ENCODE assay signal across 7 cellular contexts in the genomic region with DNA sequence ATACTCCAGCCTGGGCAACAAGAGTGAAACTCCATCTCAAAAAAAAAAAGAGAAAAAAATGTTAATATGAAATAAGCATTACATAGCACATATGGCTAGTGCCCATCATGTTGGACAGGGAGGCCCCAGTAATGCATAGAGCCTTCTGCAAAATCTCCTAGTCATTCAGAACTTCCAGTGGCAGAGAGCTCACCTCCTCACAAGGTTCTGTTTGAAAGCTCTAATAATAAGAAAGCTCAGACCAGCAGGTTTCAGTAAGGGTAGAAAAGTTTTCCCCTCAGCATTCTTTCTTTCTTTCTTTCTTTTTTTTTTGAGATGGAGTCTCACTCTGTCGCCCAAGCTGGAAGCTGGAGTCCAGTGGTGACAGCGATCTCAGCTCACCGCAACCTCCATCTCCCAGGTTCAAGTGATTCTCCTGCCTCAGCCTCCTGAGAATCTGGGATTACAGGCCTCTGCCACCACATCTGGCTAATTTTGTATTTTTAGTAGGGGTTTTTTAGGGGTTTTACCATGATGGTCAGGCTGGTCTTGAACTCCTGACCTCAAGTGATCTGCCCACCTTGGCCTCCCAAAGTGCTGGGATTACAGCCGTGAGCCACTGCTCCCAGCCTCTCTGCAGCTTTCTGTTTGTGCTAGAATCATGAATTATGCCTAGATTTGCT. TPM values are rescaled to one million over a fixed set of nuclear protein-coding genes. Genes with fewer than 3 reads are reported as not detected.
DNase-seq lines count a peak whose midpoint lies in the region; ATAC-seq, FAIRE-seq and TF ChIP-seq lines count a peak whose summit lies in the region.
"Not testable (repeated sequence)": the region's sequence is repeated elsewhere in the genome, so short reads cannot be mapped to it uniquely, and the experiment has no call there.

No MANE protein-coding gene starts in this region.

- H3K9me3 ChIP-seq in A549; Panc1 (ENCODE audit: control insufficient read depth, insufficient read depth, low read depth, low read length): not testable (repeated sequence)

- H3K27me3 ChIP-seq in Panc1 (ENCODE audit: control insufficient read depth, insufficient read depth, low read length): not testable (repeated sequence)

- peak overlapping the region; percentile 27 for H3K27ac Mint-ChIP-seq in MCF 10A (ENCODE audit: low read depth, unreplicated experiment)

- not testable (repeated sequence) for H3K36me3 Mint-ChIP-seq in MCF 10A (ENCODE audit: insufficient read depth, unreplicated experiment)

- peaks cover 20% of the 10 kb centered on the region for H3K4me1 Mint-ChIP-seq in MCF 10A (ENCODE audit: insufficient read depth, unreplicated experiment)

- H3K4me3 ChIP-seq in A549; GM12865 (ENCODE audit: low read depth, low read length); Panc1 (ENCODE audit: low read depth in 2 of 2, low read length in 2 of 2): not testable (repeated sequence)

- TF ChIP-seq POLR2A in A549 (IDR thresholded peaks at IDR 0.05; ENCODE audit: low read length): not testable (repeated sequence)

- intact Hi-C loops in Panc1 (cut with micrococcal nuclease; ENCODE audit: unreplicated experiment); MCF 10A (cut with micrococcal nuclease): not testable (repeated sequence)

- POLR2A ChIA-PET in A549 (lab: Yijun Ruan, JAX); Panc1 (lab: Charles Lee): not testable (repeated sequence)
- POLR2A ChIA-PET in MCF 10A (lab: Yijun Ruan, JAX): interaction anchor here (0.8 kb wide), 1 partner anchor 9 kb away, joined by 3 read pairs; no protein-coding TSS in a partner anchor

- TF ChIP-seq CTCF in A549 (IDR thresholded peaks at IDR 0.05); GM12865 (IDR thresholded peaks at IDR 0.05; ENCODE audit: insufficient read depth, low read depth, low read length, missing control alignments); Panc1 (IDR thresholded peaks at IDR 0.05); MCF 10A (IDR thresholded peaks at IDR 0.05; ENCODE audit: unreplicated experiment): not testable (repeated sequence)

- H3K27ac ChIP-seq in A549 (peak overlapping the region; percentile 72 to 85; a peak in 4 of 6 replicates), Panc1 (ENCODE audit: low read length) (peak overlapping the region; percentile 62)

- not testable (repeated sequence) for TF ChIP-seq EP300 in A549 (IDR thresholded peaks at IDR 0.05)

- H3K27me3 Mint-ChIP-seq in MCF 10A (ENCODE audit: insufficient read depth, unreplicated experiment): not testable (repeated sequence)

- H3K4me1 ChIP-seq in A549: peaks cover 33% of the 10 kb centered on the region
- H3K4me1 ChIP-seq in Panc1 (ENCODE audit: control insufficient read depth, insufficient read depth, low read length): not testable (repeated sequence)

- CTCF ChIA-PET in A549 (lab: Yijun Ruan, JAX): interaction anchor here (0.7 to 11.6 kb wide), 4 partner anchors 12 to 115 kb away, joined by 3 to 161 read pairs (median 9); no protein-coding TSS in a partner anchor
- CTCF ChIA-PET in Panc1 (lab: Charles Lee): interaction anchor here (0.6 to 1.0 kb wide), 2 partner anchors 9 to 15 kb away, joined by 3 to 5 read pairs; no protein-coding TSS in a partner anchor
- CTCF ChIA-PET in MCF 10A (lab: Yijun Ruan, JAX): interaction anchor here (0.7 to 25.6 kb wide), 4 partner anchors 10 to 1504 kb away, joined by 3 to 867 read pairs (median 9); no protein-coding TSS in a partner anchor

- not testable (repeated sequence) for H3K4me2 ChIP-seq in A549

- ATAC-seq in A549, Panc1: not testable (repeated sequence)
- ATAC-seq in GM19023 (IDR thresholded peaks at IDR 0.05; ENCODE audit: unreplicated experiment) (peak; percentile 61), HG02588 (IDR thresholded peaks at IDR 0.05; ENCODE audit: unreplicated experiment) (peak; percentile 61), HG02870 (IDR thresholded peaks at IDR 0.05; ENCODE audit: unreplicated experiment) (peak; percentile 46)

- FAIRE-seq in A549 (lab: Jason Lieb, UNC): not testable (repeated sequence)

- in situ Hi-C loops in Panc1 (cut with HindIII; ENCODE audit: low pct_unique_long_range_greater_than_20kb, low sequenced_read_pairs): not testable (repeated sequence)

- H3K36me3 ChIP-seq in Panc1 (ENCODE audit: control insufficient read depth, insufficient read depth, low read length): not testable (repeated sequence)

- TF ChIP-seq RAD21 in A549 (conservative IDR thresholded peaks at IDR 0.05 in 1 of 2, IDR thresholded peaks at IDR 0.05 in 1 of 2): not testable (repeated sequence)

- not testable (repeated sequence) for H3K9me3 Mint-ChIP-seq in MCF 10A (ENCODE audit: unreplicated experiment)

- not testable (repeated sequence) for H3K4me3 Mint-ChIP-seq in MCF 10A (ENCODE audit: unreplicated experiment)

- 96% methylated on average over 4 of the region's 4 CpGs for WGBS in A549 (ENCODE audit: missing lambda C conversion rate)

- not testable (repeated sequence) for BruUV-seq in Panc1 (replicated peaks; lab: Mats Ljungman, UMichigan); MCF 10A (replicated peaks; lab: Mats Ljungman, UMichigan)

- DNase-seq in A549 (ENCODE audit: low read depth in 1 of 2, low spot score in 1 of 2); Panc1 (ENCODE audit: low read depth, low spot score); MCF 10A (ENCODE audit: unreplicated experiment): not testable (repeated sequence)
- DNase-seq in GM12865 (ENCODE audit: low read depth): peak; percentile 62

RNA-seq across cellular contexts. Expression of gene VDAC1, which starts 25.7 kb away (rescaled TPM):
- polyA plus RNA-seq in A549 (2011; rRNA removed): 300 and 369 TPM in 2 replicates
- 253 and 262 TPM in 2 replicates for polyA plus RNA-seq in A549 (2012; cell fraction: cytosol; rRNA removed)
- 142 and 193 TPM in 2 replicates for polyA plus RNA-seq in A549 (2012; cell fraction: nucleus; rRNA removed)
- 416 to 463 TPM (median 442 TPM) in 3 replicates for polyA plus RNA-seq in A549 (2017; fragmentation: RNase III; extraction: RNeasy Plus Mini Kit Qiagen cat#74134 plus additional on column Dnase treatment)
- 145 and 174 TPM in 2 replicates for polyA minus RNA-seq in A549 (2011; rRNA and poly(A)+ RNA removed)
- 395 TPM for total RNA-seq in Panc1 (2021; ENCODE audit: unreplicated experiment)
- 502 TPM for polyA plus RNA-seq in Panc1 (2012; ENCODE audit: insufficient read length)
- total RNA-seq in MCF 10A (2022): 262 and 334 TPM in 2 replicates
